Comparison of ENCODE assay signal across 21 cellular contexts in the genomic region with DNA sequence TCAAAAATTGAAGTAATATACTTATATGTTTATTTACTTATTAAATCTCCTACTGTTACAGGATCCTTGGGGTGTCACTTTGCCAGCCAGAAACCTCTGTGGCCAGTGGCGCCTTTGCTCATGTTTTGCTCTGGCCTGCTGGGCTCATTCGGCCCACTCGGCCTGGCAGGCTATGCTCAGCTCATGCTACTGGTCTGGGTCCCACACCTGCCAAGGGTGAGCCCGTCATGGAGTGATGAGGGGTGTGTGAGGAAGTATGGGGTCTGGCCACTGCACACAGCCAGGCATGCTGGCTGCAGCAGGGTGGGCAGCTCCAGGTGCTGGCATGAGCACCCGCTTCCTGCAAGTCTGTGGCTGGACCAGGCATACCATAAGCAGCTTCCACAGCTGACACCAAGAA. TPM values are rescaled to one million over a fixed set of nuclear protein-coding genes. Genes with fewer than 3 reads are reported as not detected.
DNase-seq lines count a peak whose midpoint lies in the region; ATAC-seq and TF ChIP-seq lines count a peak whose summit lies in the region.
"Had no signal": no experiment of that assay in that cellular context is flagged by ENCODE, and none has a peak within 500 bp of the region (broad histone marks: within the 10 kb centered on the region; RNA-seq: fewer than 3 reads in every experiment).

No MANE protein-coding gene starts in this region.

- DNase-seq in Right ventricle myocardium superior (peak; percentile 42), left ventricle myocardium superior (no peak), ascending aorta (ENCODE audit: low spot score in 2 of 2) (no peak), myocyte (ENCODE audit: low read depth) (peak; percentile 11), thoracic aorta (ENCODE audit: low spot score) (no peak), NCI-H748 treated with DMSO at 0.1 percent for 48 hours (lab: John Stamatoyannopoulos, UW) (no peak), MCF 10A (ENCODE audit: unreplicated experiment) (no peak)
- DNase-seq: Calu3; CD4-positive, alpha-beta memory T cell; DMS79 treated with DMSO at 0.1 percent for 48 hours; GF-D8; GOT3; H7; HFFc6 had no signal

- no peak overlapping the region for H3K27ac Mint-ChIP-seq in MCF 10A (ENCODE audit: low read depth, unreplicated experiment)
- H3K27ac Mint-ChIP-seq: HFFc6 had no signal

- no TSS peak for BruUV-seq in MCF 10A (replicated peaks; lab: Mats Ljungman, UMichigan)

- H3K27ac ChIP-seq in ascending aorta = peak overlapping the region; percentile 79 to 80
- H3K27ac ChIP-seq in thoracic aorta = peak overlapping the region; percentile 65 to 95
- H3K27ac ChIP-seq: 22Rv1, BLaER1 had no signal

- no peaks in the 10 kb centered on the region for H3K9me3 ChIP-seq in ascending aorta
- no peaks in the 10 kb centered on the region for H3K9me3 ChIP-seq in thoracic aorta
- H3K9me3 ChIP-seq: BLaER1 had no signal

- H3K9me3 Mint-ChIP-seq in MCF 10A (ENCODE audit: unreplicated experiment) = no peaks in the 10 kb centered on the region
- H3K9me3 Mint-ChIP-seq: CD4-positive, alpha-beta memory T cell; HFFc6 had no signal

- TF ChIP-seq CTCF in ascending aorta (IDR thresholded peaks at IDR 0.05) (no peak), thoracic aorta (IDR thresholded peaks at IDR 0.05) (no peak), MCF 10A (IDR thresholded peaks at IDR 0.05; ENCODE audit: unreplicated experiment) (no peak)

- intact Hi-C loops in Right ventricle myocardium superior (cut with DNase I) (no loop called here), left ventricle myocardium superior (cut with micrococcal nuclease) (no loop called here), ascending aorta (cut with DNase I) (no loop called here), MCF 10A (cut with micrococcal nuclease) (no loop called here)

- H3K27me3 ChIP-seq in ascending aorta (no peaks in the 10 kb centered on the region), thoracic aorta (replicated peaks; ENCODE audit: insufficient read depth) (no peaks in the 10 kb centered on the region)
- H3K27me3 ChIP-seq: BLaER1 had no signal

- peaks cover 6% of the 10 kb centered on the region for H3K4me1 Mint-ChIP-seq in MCF 10A (ENCODE audit: insufficient read depth, unreplicated experiment)

- no peak overlapping the region for H3K4me3 Mint-ChIP-seq in MCF 10A (ENCODE audit: unreplicated experiment)
- H3K4me3 Mint-ChIP-seq: CD14-positive monocyte, HFFc6 had no signal

- H3K36me3 Mint-ChIP-seq in MCF 10A (ENCODE audit: insufficient read depth, unreplicated experiment) = no peaks in the 10 kb centered on the region
- H3K36me3 Mint-ChIP-seq: CD14-positive monocyte; CD4-positive, alpha-beta memory T cell had no signal

- H3K27me3 Mint-ChIP-seq in MCF 10A (ENCODE audit: insufficient read depth, unreplicated experiment) = no peaks in the 10 kb centered on the region

- H3K4me3 ChIP-seq in ascending aorta = no peak overlapping the region
- no peak overlapping the region for H3K4me3 ChIP-seq in thoracic aorta
- H3K4me3 ChIP-seq: BLaER1 had no signal

- POLR2A ChIA-PET in MCF 10A (lab: Yijun Ruan, JAX) = interaction anchor here (0.6 to 1.6 kb wide), 3 partner anchors 33 to 206 kb away, joined by 3 to 6 read pairs (median 4); no protein-coding TSS in a partner anchor

- ATAC-seq in Right ventricle myocardium superior (ENCODE audit: poor library complexity) (no peak), left ventricle myocardium superior (no peak), thoracic aorta (ENCODE audit: insufficient number of reproducible peaks, low FRiP score, low read depth) (no peak), GM18861 (IDR thresholded peaks at IDR 0.05; ENCODE audit: unreplicated experiment) (no peak)
- ATAC-seq: HCT116 had no signal

- peaks cover 5 to 28% of the 10 kb centered on the region in 2 donors for H3K4me1 ChIP-seq in ascending aorta
- peaks cover 20 to 57% of the 10 kb centered on the region in 2 donors for H3K4me1 ChIP-seq in thoracic aorta (ENCODE audit: control insufficient read depth in 1 of 2, low read depth in 2 of 2)
- H3K4me1 ChIP-seq: BLaER1 had no signal

- H3K36me3 ChIP-seq in ascending aorta (no peaks in the 10 kb centered on the region), thoracic aorta (no peaks in the 10 kb centered on the region)
- H3K36me3 ChIP-seq: BLaER1 had no signal

- CTCF ChIA-PET in MCF 10A (lab: Yijun Ruan, JAX) = interaction anchor here (0.5 to 10.2 kb wide), 8 partner anchors 10 to 1135 kb away, joined by 3 to 89 read pairs (median 4); no protein-coding TSS in a partner anchor

RNA-seq across cellular contexts. Expression of a gene that starts 25.1 kb away (rescaled TPM):
- total RNA-seq in Right ventricle myocardium superior (not detected), left ventricle myocardium superior (not detected), ascending aorta (not detected), myocyte (not detected in 2 replicates), thoracic aorta (not detected), MCF 10A (2022) (not detected in 2 replicates)
- not detected for polyA plus RNA-seq in myocyte (2012)
- total RNA-seq: A673; Calu3; CD4-positive, alpha-beta memory T cell; H7; HFFc6 had no signal
- polyA plus RNA-seq: AG04450; CD14-positive monocyte; CD4-positive, alpha-beta memory T cell had no signal

RNA-seq across cellular contexts. Expression of a gene that starts 57.5 kb away (rescaled TPM):
- total RNA-seq in Right ventricle myocardium superior = 6.9 TPM
- 7.6 TPM for total RNA-seq in left ventricle myocardium superior
- total RNA-seq in ascending aorta = 4.6 TPM
- total RNA-seq in myocyte = not detected in 2 replicates
- not detected for polyA plus RNA-seq in myocyte (2012)
- 1 to 10 TPM; 4.5 to 5.4 TPM for total RNA-seq in thoracic aorta
- not detected in 2 replicates for total RNA-seq in MCF 10A (2022)
- total RNA-seq: A673; CD4-positive, alpha-beta memory T cell; H7; HFFc6 had no signal
- polyA plus RNA-seq: CD14-positive monocyte; CD4-positive, alpha-beta memory T cell had no signal

Comparison
In these comparisons a context has a peak if more than half of its experiments do, and no peak if none do; other contexts are left out.
1. DNase-seq: peak in Right ventricle myocardium superior (single experiment) and myocyte (single experiment); none in left ventricle myocardium superior (single experiment), ascending aorta (0 of 2), thoracic aorta (single experiment), NCI-H748 treated with DMSO at 0.1 percent for 48 hours (single experiment) and MCF 10A (single experiment).